Comparison of ENCODE assay signal across 26 cellular contexts in the genomic region with DNA sequence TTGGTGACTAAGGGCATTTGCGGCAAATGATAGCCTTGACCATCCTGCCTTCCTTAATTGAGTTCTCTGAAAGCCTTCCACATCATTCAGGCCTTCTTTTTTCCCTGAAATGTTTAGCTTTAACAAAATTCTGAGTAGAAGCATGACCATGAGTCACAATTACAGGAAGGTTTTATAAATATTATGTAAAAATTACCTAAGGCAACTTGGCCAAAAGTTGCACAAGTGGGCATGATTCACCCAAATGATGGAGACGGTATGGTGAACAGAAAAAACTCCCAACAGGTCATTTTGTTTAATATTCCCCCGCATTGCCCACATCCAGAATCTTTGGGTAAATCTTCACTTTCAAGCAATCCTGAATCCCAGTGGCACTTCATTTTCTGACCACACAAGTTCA. TPM values are rescaled to one million over a fixed set of nuclear protein-coding genes. Genes with fewer than 3 reads are reported as not detected.
"Had no signal": no experiment of that assay in that cellular context is flagged by ENCODE, and none has a peak within 500 bp of the region (broad histone marks: within the 10 kb centered on the region; RNA-seq: fewer than 3 reads in every experiment).

No MANE protein-coding gene starts in this region.

- DNase-seq: activated CD4-positive, alpha-beta T cell treated with anti-CD3 and anti-CD28 coated beads, Interleukin-2, amount 50 U/mL, for 4 hours; activated CD4-positive, CD25-positive, alpha-beta regulatory T cell treated with anti-CD3 and anti-CD28 coated beads, Interleukin-2, amount 50 U/mL, for 72 hours; activated naive CD4-positive, alpha-beta T cell; activated naive CD8-positive, alpha-beta T cell treated with anti-CD3 and anti-CD28 coated beads, Interleukin-2, amount 10 ng/mL, durations not matched to agents 7 days and 5 days; activated T-cell treated with anti-CD3 and anti-CD28 coated beads for 4 hours; aorta; effector memory CD8-positive, alpha-beta T cell; left ventricle myocardium inferior; mesenchymal stem cell; nucleus accumbens; right cardiac atrium; stimulated activated CD4-positive, alpha-beta T cell treated with anti-CD3 and anti-CD28 coated beads, Interleukin-15, amount 100 ng/mL, for 24 hours; stimulated activated CD4-positive, alpha-beta T cell treated with anti-CD3 and anti-CD28 coated beads, Interleukin-4, amount 100 ng/mL, for 24 hours; stimulated activated naive CD4-positive, alpha-beta T cell; substantia nigra; T1000 had no signal

- H3K36me3 ChIP-seq: left ventricle myocardium inferior, prostate gland, tibial nerve, vagina had no signal

- H3K4me3 ChIP-seq: hepatocyte, left ventricle myocardium inferior, prostate gland, skin epidermis, tibial nerve, vagina had no signal

- ATAC-seq: effector memory CD8-positive, alpha-beta T cell; natural killer cell treated with Interleukin-12 subunit alpha and Interleukin-12 subunit beta and Interleukin-15 and Interleukin-18, amount 100 ng/mL, for 72 hours; right cardiac atrium had no signal

- H3K27me3 ChIP-seq: hepatocyte, tibial nerve, vagina had no signal

- H3K9me3 ChIP-seq: prostate gland, vagina had no signal

- H3K27ac ChIP-seq: hepatocyte, left ventricle myocardium inferior, prostate gland, skin epidermis, tibial nerve, vagina had no signal

- H3K4me1 ChIP-seq: left ventricle myocardium inferior, prostate gland, tibial nerve, vagina had no signal

RNA-seq across cellular contexts. Expression of gene MC3R, which starts 37.0 kb away (rescaled TPM):
- total RNA-seq: activated naive CD8-positive, alpha-beta T cell treated with anti-CD3 and anti-CD28 coated beads, Interleukin-2, amount 10 ng/mL, durations not matched to agents 7 days and 5 days; aorta; cerebellum; epithelial cell of proximal tubule; glomerular endothelial cell; hepatocyte; kidney epithelial cell; left ventricle myocardium inferior; natural killer cell treated with Interleukin-12 subunit alpha and Interleukin-12 subunit beta and Interleukin-15 and Interleukin-18, amount 100 ng/mL, for 72 hours; prostate gland; right cardiac atrium; tibial nerve; vagina had no signal
